Comparison of ENCODE assay signal across 1 cellular context in genomic region chr2:135797497-135798274, GRCh38.
A peak's percentile ranks its signal among the peaks of the same experiment; 100 is the strongest.
TF ChIP-seq lines count a peak whose summit lies in the region.

No MANE protein-coding gene starts in this region.

TF ChIP-seq in HepG2, 621 proteins besides CTCF, POLR2A, EP300 and RAD21 (continued from another document):
- TF ChIP-seq ARID4A (CRISPR knock-in tag; IDR thresholded peaks at IDR 0.05; ENCODE audit: borderline replicate concordance): peak; percentile 20; the same call in 1 of the 2 replicates
- TF ChIP-seq TMF1 (CRISPR knock-in tag; IDR thresholded peaks at IDR 0.05; ENCODE audit: low read depth): no peak
- TF ChIP-seq MYC (CRISPR knock-in tag; IDR thresholded peaks at IDR 0.05; ENCODE audit: borderline replicate concordance): peak; percentile 39; the same call in 1 of the 2 replicates
- peak; percentile 61 for TF ChIP-seq KDM2A (CRISPR knock-in tag; IDR thresholded peaks at IDR 0.05; ENCODE audit: borderline replicate concordance, low read depth)
- 0 out of 2 replicates have a peak, but pooled peaks have one; percentile 39 for TF ChIP-seq GATAD2A (CRISPR knock-in tag; IDR thresholded peaks at IDR 0.05)
- TF ChIP-seq XRCC5 (optimal IDR thresholded peaks at IDR 0.05; ENCODE audit: low read length): peak; percentile 90
- no peak for TF ChIP-seq ZNF230 (CRISPR knock-in tag; IDR thresholded peaks at IDR 0.05)
